8 cellular contexts compared by ENCODE assay signal in genomic region chr6:43181942-43182860, GRCh38. TPM values are rescaled to one million over a fixed set of nuclear protein-coding genes. Genes with fewer than 3 reads are reported as not detected.
A peak's percentile ranks its signal among the peaks of the same experiment; 100 is the strongest.
DNase-seq lines count a peak whose midpoint lies in the region; ATAC-seq and TF ChIP-seq lines count a peak whose summit lies in the region.

CUL9 (plus strand) TSS chr6:43182196; CDS start chr6:43184311, 2,115 bp downstream.

- POLR2A ChIA-PET in CD8-positive, alpha-beta T cell (lab: Charles Lee): interaction anchor here (0.7 to 1.2 kb wide), 8 partner anchors 9 to 65 kb away, joined by 3 to 4 read pairs (median 3); partner anchors contain the start of gene DNPH1
- POLR2A ChIA-PET in PC-9 (lab: Charles Lee; ENCODE audit: unreplicated experiment): interaction anchor here (0.6 to 0.7 kb wide), 6 partner anchors 33 to 276 kb away, joined by 3 to 19 read pairs (median 4); partner anchors contain the start of gene MRPL2

- H3K27ac Mint-ChIP-seq in CD8-positive, alpha-beta T cell: peak within 1 kb of the TSS; percentile 95

- peaks cover 51% of the 10 kb centered on the region for H3K4me1 ChIP-seq in CD8-positive, alpha-beta T cell (ENCODE audit: insufficient read depth, low read length)
- H3K4me1 ChIP-seq in PC-9 (replicated peaks; ENCODE audit: insufficient read depth): peaks cover 18% of the 10 kb centered on the region
- H3K4me1 ChIP-seq in muscle layer of colon (ENCODE audit: insufficient read depth, low read length): peaks cover 18% of the 10 kb centered on the region

- peak within 1 kb of the TSS; percentile 95 for H3K4me2 ChIP-seq in PC-9

- no peak for TF ChIP-seq CTCF in CD8-positive, alpha-beta T cell (IDR thresholded peaks at IDR 0.05)
- no peak for TF ChIP-seq CTCF in PC-9 (conservative IDR thresholded peaks at IDR 0.05)

- no peaks in the 10 kb centered on the region for H3K9me3 Mint-ChIP-seq in CD8-positive, alpha-beta T cell

- no peaks in the 10 kb centered on the region for H3K79me2 ChIP-seq in PC-9 (ENCODE audit: low read depth)

- DNase-seq in CD8-positive, alpha-beta T cell: peak; percentile 48 to 87 (median 80)
- peak; percentile 43 to 77 for DNase-seq in PC-9
- peak; percentile 85 to 88 for DNase-seq in activated T-cell treated with anti-CD3 and anti-CD28 coated beads, Interleukin-2, amount 50 U/mL, for 48 hours
- DNase-seq in stimulated activated CD8-positive, alpha-beta memory T cell treated with anti-CD3 and anti-CD28 coated beads, Interleukin-4, amount 100 ng/mL, for 48 hours: peak; percentile 89

- peak within 1 kb of the TSS; percentile 45 for H3K9ac ChIP-seq in muscle layer of colon (ENCODE audit: low read length)

- H3K36me3 ChIP-seq in CD8-positive, alpha-beta T cell (ENCODE audit: insufficient read depth, low read length): peaks cover 28% of the 10 kb centered on the region
- H3K36me3 ChIP-seq in PC-9 (ENCODE audit: low read depth) (no peaks in the 10 kb centered on the region), muscle layer of colon (ENCODE audit: insufficient read depth, low read length) (peaks cover 58% of the 10 kb centered on the region)

- peak within 1 kb of the TSS; percentile 84 for H2AFZ ChIP-seq in PC-9

- peak within 1 kb of the TSS; percentile 65 for H3K27ac ChIP-seq in CD8-positive, alpha-beta T cell (ENCODE audit: low read depth, low read length)
- H3K27ac ChIP-seq in PC-9: peak within 1 kb of the TSS; percentile 52
- peak within 1 kb of the TSS; percentile 73 for H3K27ac ChIP-seq in muscle layer of colon (ENCODE audit: low read depth, low read length)

- CTCF ChIA-PET in CD8-positive, alpha-beta T cell (lab: Charles Lee): interaction anchor here (0.6 to 1.2 kb wide), 3 partner anchors 13 to 40 kb away, joined by 3 to 4 read pairs (median 3); no protein-coding TSS in a partner anchor
- CTCF ChIA-PET in PC-9 (lab: Charles Lee): interaction anchor here (1.1 kb wide), 1 partner anchor 12 kb away, joined by 3 read pairs; no protein-coding TSS in a partner anchor

- peaks cover 21% of the 10 kb centered on the region; the same call in 1 of the 2 replicates for H3F3A ChIP-seq in PC-9 (ENCODE audit: insufficient read depth, low read depth)

- no peaks in the 10 kb centered on the region for H3K9me3 ChIP-seq in CD8-positive, alpha-beta T cell (ENCODE audit: low read length)
- no peaks in the 10 kb centered on the region for H3K9me3 ChIP-seq in PC-9 (ENCODE audit: insufficient read depth, low read depth)
- no peaks in the 10 kb centered on the region for H3K9me3 ChIP-seq in muscle layer of colon (ENCODE audit: low read length)

- peak; percentile 91 for ATAC-seq in CD8-positive, alpha-beta T cell
- ATAC-seq in GM19395 (IDR thresholded peaks at IDR 0.05; ENCODE audit: unreplicated experiment) (peak; percentile 91), HG03565 (IDR thresholded peaks at IDR 0.05; ENCODE audit: unreplicated experiment) (peak; percentile 83), esophagus mucosa (peak; percentile 90)

- H3K9me2 ChIP-seq in PC-9 (ENCODE audit: insufficient read depth): no peaks in the 10 kb centered on the region

- peaks cover 49% of the 10 kb centered on the region for H3K4me1 Mint-ChIP-seq in CD8-positive, alpha-beta T cell (ENCODE audit: low read depth)

- H3K4me3 ChIP-seq in CD8-positive, alpha-beta T cell (ENCODE audit: low read depth, low read length): peak within 1 kb of the TSS; percentile 69
- H3K4me3 ChIP-seq in PC-9: peak within 1 kb of the TSS; percentile 72
- peak within 1 kb of the TSS; percentile 52 to 83 for H3K4me3 ChIP-seq in muscle layer of colon (ENCODE audit: low read depth in 1 of 2, low read length in 2 of 2)

- intact Hi-C loops in CD8-positive, alpha-beta T cell (cut with DNase I, micrococcal nuclease): loop anchor here (1.0 to 5.0 kb wide), 4 partner anchors 8 to 1630 kb away; partner anchors contain the start of gene SRF (in 1 of the 2)
- intact Hi-C loops in PC-9 (cut with micrococcal nuclease; ENCODE audit: unreplicated experiment): no loop called here

- no peaks in the 10 kb centered on the region for H4K20me1 ChIP-seq in PC-9 (ENCODE audit: insufficient read depth)

- BruUV-seq in PC-9 (replicated peaks; lab: Mats Ljungman, UMichigan): no TSS peak

- H3K27me3 Mint-ChIP-seq in CD8-positive, alpha-beta T cell (ENCODE audit: low read depth): no peaks in the 10 kb centered on the region

- H3K27me3 ChIP-seq in CD8-positive, alpha-beta T cell (ENCODE audit: insufficient read depth, low read length): no peaks in the 10 kb centered on the region
- H3K27me3 ChIP-seq in PC-9 (ENCODE audit: insufficient read depth, low read depth) (no peaks in the 10 kb centered on the region), muscle layer of colon (ENCODE audit: control insufficient read depth in 1 of 2, insufficient read depth in 2 of 2, low read length in 2 of 2) (no peaks in the 10 kb centered on the region)

- H3K4me3 Mint-ChIP-seq in CD8-positive, alpha-beta T cell: peak within 1 kb of the TSS; percentile 93

- peaks cover 47% of the 10 kb centered on the region for H3K36me3 Mint-ChIP-seq in CD8-positive, alpha-beta T cell

RNA-seq across cellular contexts. Expression of gene CUL9, which starts in this region (rescaled TPM):
- total RNA-seq in CD8-positive, alpha-beta T cell: 10 to 100 TPM; 72.0 to 77.2 TPM
- 52.8 and 71.6 TPM in 2 replicates for total RNA-seq in PC-9 (2021)
- 23.6 TPM for total RNA-seq in esophagus mucosa

Comparison
In these comparisons a context has a peak if more than half of its experiments do, and no peak if none do; other contexts are left out.
1. Peak in every context shown above with its lines: DNase-seq, ATAC-seq, H3K4me3 ChIP-seq and H3K27ac ChIP-seq.